Comparison of ENCODE assay signal across 22 cellular contexts in genomic region chr6:36015666-36016065, GRCh38. TPM values are rescaled to one million over a fixed set of nuclear protein-coding genes. Genes with fewer than 3 reads are reported as not detected.
"Had no signal": no experiment of that assay in that cellular context is flagged by ENCODE, and none has a peak within 500 bp of the region (broad histone marks: within the 10 kb centered on the region; RNA-seq: fewer than 3 reads in every experiment).

No MANE protein-coding gene starts in this region.

- ATAC-seq: K562 had no signal

- H3K27me3 ChIP-seq: MG63 had no signal

- H3K4me3 Mint-ChIP-seq: IgD-negative memory B cell had no signal

- H3K4me1 Mint-ChIP-seq: IgD-negative memory B cell had no signal

- H3K36me3 Mint-ChIP-seq: IgD-negative memory B cell had no signal

- DNase-seq: MG63, NCI-H1092, NCI-H1105 treated with DMSO at 0.1 percent for 48 hours, NCI-H1417 treated with DMSO at 0.1 percent for 48 hours, NCI-H146, NCI-H1694 treated with DMSO at 0.1 percent for 48 hours, NCI-H1930, NCI-H2081, NCI-H2107, NCI-H2227 treated with DMSO at 0.1 percent for 48 hours, NCI-H524, NCI-H526 treated with DMSO at 0.1 percent for 48 hours, NCI-H748 treated with DMSO at 0.1 percent for 48 hours, RPMI8226, SHP77, SK-N-SH, SW 1271 had no signal

- H3K36me3 ChIP-seq: MG63 had no signal

- H3K27ac Mint-ChIP-seq: IgD-negative memory B cell had no signal

- H3K4me3 ChIP-seq: K562, MG63 had no signal

- H3K9me3 ChIP-seq: MG63, SK-N-SH had no signal

RNA-seq across cellular contexts. Expression of gene SLC26A8, which starts 8.8 kb away (rescaled TPM):
- total RNA-seq: K562, LHCN-M2, NCI-H460, SK-MEL-5 had no signal
- polyA plus RNA-seq: IgD-negative memory B cell, K562, SK-N-SH had no signal
